In genomic region chr6:137518584-137518983, GRCh38 we compare ENCODE assay signal across 14 cellular contexts. TPM values are rescaled to one million over a fixed set of nuclear protein-coding genes. Genes with fewer than 3 reads are reported as not detected.
"Had no signal": no experiment of that assay in that cellular context is flagged by ENCODE, and none has a peak within 500 bp of the region (broad histone marks: within the 10 kb centered on the region; RNA-seq: fewer than 3 reads in every experiment).

No MANE protein-coding gene starts in this region.

- H3K4me3 ChIP-seq: hepatocyte, upper lobe of right lung had no signal

- DNase-seq: activated CD4-positive, alpha-beta T cell treated with anti-CD3 and anti-CD28 coated beads, Interleukin-2, amount 50 U/mL, for 1 hour; activated CD4-positive, CD25-positive, alpha-beta regulatory T cell; activated effector memory CD4-positive, alpha-beta T cell treated with Interleukin-2 at 50 U/mL for 16 hours; activated T-cell treated with anti-CD3 and anti-CD28 coated beads, Interleukin-2, amount 50 U/mL, for 24 hours; amygdala; effector memory CD4-positive, alpha-beta T cell; erythroblast; stimulated activated CD4-positive, alpha-beta T cell treated with anti-CD3 and anti-CD28 coated beads, Interleukin-2, amount 100 ng/mL, for 48 hours; stimulated activated naive CD4-positive, alpha-beta T cell treated with Interleukin-2 at 50 U/mL for 16 hours; T-helper 2 cell; upper lobe of right lung had no signal

- H3K27ac ChIP-seq: hepatocyte, upper lobe of right lung had no signal

- ATAC-seq: left lobe of liver, upper lobe of right lung had no signal

- H3K9me3 ChIP-seq: upper lobe of right lung had no signal

- H3K4me1 ChIP-seq: upper lobe of right lung had no signal

- H3K36me3 ChIP-seq: upper lobe of right lung had no signal

RNA-seq across cellular contexts. Expression of gene OLIG3, which starts 24.4 kb away (rescaled TPM):
- total RNA-seq: hepatocyte, left lobe of liver, osteocyte, upper lobe of right lung had no signal
